ENCODE assay signal across 25 cellular contexts in the genomic region with DNA sequence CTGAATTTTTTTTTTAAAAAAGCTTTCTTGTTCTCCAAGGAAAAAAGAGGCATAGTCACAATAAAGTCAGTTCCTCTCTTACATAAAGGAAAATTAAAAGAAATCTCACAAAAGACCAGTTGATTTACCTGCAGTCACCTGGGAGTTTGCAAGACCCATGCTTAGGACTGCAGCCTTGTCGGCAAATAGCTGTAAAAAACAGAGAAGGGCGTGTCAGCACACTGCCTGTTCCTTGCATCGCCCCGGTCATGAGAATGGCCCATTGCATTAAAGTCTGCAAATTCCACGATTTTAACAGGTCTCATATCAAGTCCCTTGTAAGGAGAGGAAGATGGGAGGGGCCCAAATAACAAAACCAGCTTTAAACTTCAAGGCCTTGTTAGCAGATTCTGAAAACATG. TPM values are rescaled to one million over a fixed set of nuclear protein-coding genes. Genes with fewer than 3 reads are reported as not detected.
DNase-seq lines count a peak whose midpoint lies in the region; ATAC-seq, FAIRE-seq and TF ChIP-seq lines count a peak whose summit lies in the region.
"Had no signal": no experiment of that assay in that cellular context is flagged by ENCODE, and none has a peak within 500 bp of the region (broad histone marks: within the 10 kb centered on the region; RNA-seq: fewer than 3 reads in every experiment).

No MANE protein-coding gene starts in this region.

- no peak overlapping the region for H3K4me2 ChIP-seq in HepG2 (ENCODE audit: low read depth, low read length)

- DNase-seq in HepG2 (ENCODE audit: low spot score) (no peak), right lobe of liver (no peak), lower lobe of right lung (no peak), sciatic nerve (ENCODE audit: low spot score) (peak; percentile 35), RCC 7860 (ENCODE audit: low spot score) (no peak)
- DNase-seq in activated T-helper 1 cell treated with anti-CD3 and anti-CD28 coated beads, Interleukin-12 subunit alpha, Interleukin-12 subunit beta, Interleukin-2, Interleukin-4 antibody, amounts not matched to agents 30 ng/mL and 10 ng/mL and 1 ng/mL, durations not matched to agents 14 hours and 24 hours and 36 hours (ENCODE audit: low spot score): no peak
- DNase-seq in effector memory CD8-positive, alpha-beta T cell: no peak
- DNase-seq: activated CD4-positive, alpha-beta T cell treated with anti-CD3 and anti-CD28 coated beads, Interleukin-2, amount 10 ng/mL, durations not matched to agents 24 days and 14 days; activated gamma-delta T cell; activated naive CD8-positive, alpha-beta T cell treated with anti-CD3 and anti-CD28 coated beads, Interleukin-2, amount 10 ng/mL, durations not matched to agents 7 days and 5 days; activated T-cell treated with anti-CD3 and anti-CD28 coated beads, Interleukin-2, amount 50 U/mL, for 1 hour; CD4-positive, alpha-beta memory T cell; cerebellar nuclear complex; DMS 273 treated with DMSO at 0.1 percent for 48 hours; EL; erythroblast; foreskin keratinocyte; KG1; MG63; NCI-H1436 treated with DMSO at 0.1 percent for 48 hours; NCI-H446 treated with DMSO at 0.1 percent for 48 hours; uterus; WERI-Rb-1 had no signal

- POLR2A ChIA-PET in HepG2 (lab: Yijun Ruan, JAX): no interaction called here

- peaks cover 18% of the 10 kb centered on the region for H3K27me3 Mint-ChIP-seq in activated T-helper 1 cell treated with anti-CD3 and anti-CD28 coated beads, Interleukin-12 subunit alpha, Interleukin-12 subunit beta, Interleukin-2, Interleukin-4 antibody, amounts not matched to agents 30 ng/mL and 10 ng/mL and 1 ng/mL, durations not matched to agents 14 hours and 24 hours and 36 hours (ENCODE audit: insufficient read depth)
- H3K27me3 Mint-ChIP-seq in effector memory CD8-positive, alpha-beta T cell: peaks cover 43 to 69% of the 10 kb centered on the region in 2 donors

- H3K36me3 ChIP-seq in HepG2 (replicated peaks in 1 of 2; ENCODE audit: control insufficient read depth in 1 of 2, insufficient read depth in 2 of 2, low read length in 2 of 2) (peaks cover 74 to 94% of the 10 kb centered on the region in 2 experiments), right lobe of liver (no peaks in the 10 kb centered on the region), lower lobe of right lung (peaks cover 82% of the 10 kb centered on the region)
- H3K36me3 ChIP-seq: uterus, WERI-Rb-1 had no signal

- in situ Hi-C loops in HepG2 (cut with HindIII; ENCODE audit: extremely low pct_ligation_motif_present, low pct_unique_long_range_greater_than_20kb): no loop called here

- H3K27ac ChIP-seq in HepG2 (ENCODE audit: extremely low read length, insufficient read depth, low read length) (no peak overlapping the region), right lobe of liver (no peak overlapping the region), lower lobe of right lung (peak overlapping the region; percentile 5)
- H3K27ac ChIP-seq: WERI-Rb-1 had no signal

- no peaks in the 10 kb centered on the region for H3K9me3 Mint-ChIP-seq in activated T-helper 1 cell treated with anti-CD3 and anti-CD28 coated beads, Interleukin-12 subunit alpha, Interleukin-12 subunit beta, Interleukin-2, Interleukin-4 antibody, amounts not matched to agents 30 ng/mL and 10 ng/mL and 1 ng/mL, durations not matched to agents 14 hours and 24 hours and 36 hours
- H3K9me3 Mint-ChIP-seq in effector memory CD8-positive, alpha-beta T cell: no peaks in the 10 kb centered on the region
- H3K9me3 Mint-ChIP-seq: activated CD4-positive, alpha-beta T cell treated with anti-CD3 and anti-CD28 coated beads, Interleukin-2, amount 10 ng/mL, durations not matched to agents 24 days and 14 days; activated naive CD8-positive, alpha-beta T cell treated with anti-CD3 and anti-CD28 coated beads, Interleukin-2, amount 10 ng/mL, durations not matched to agents 7 days and 5 days had no signal

- no TSS peak for BruUV-seq in HepG2 (replicated peaks; lab: Mats Ljungman, UMichigan)

- no peaks in the 10 kb centered on the region for H3K36me3 Mint-ChIP-seq in activated T-helper 1 cell treated with anti-CD3 and anti-CD28 coated beads, Interleukin-12 subunit alpha, Interleukin-12 subunit beta, Interleukin-2, Interleukin-4 antibody, amounts not matched to agents 30 ng/mL and 10 ng/mL and 1 ng/mL, durations not matched to agents 14 hours and 24 hours and 36 hours (ENCODE audit: low read depth)
- H3K36me3 Mint-ChIP-seq in effector memory CD8-positive, alpha-beta T cell (ENCODE audit: insufficient read depth): peaks cover 2% of the 10 kb centered on the region
- H3K36me3 Mint-ChIP-seq: activated naive CD8-positive, alpha-beta T cell treated with anti-CD3 and anti-CD28 coated beads, Interleukin-2, amount 10 ng/mL, durations not matched to agents 7 days and 5 days; CD4-positive, alpha-beta memory T cell had no signal

- TF ChIP-seq EP300 in HepG2 (IDR thresholded peaks at IDR 0.05; ENCODE audit: low read depth in 2 of 2, low read length in 2 of 2): no peak
- no peak for TF ChIP-seq EP300 in HepG2 (CRISPR knock-in tag; IDR thresholded peaks at IDR 0.05; ENCODE audit: borderline replicate concordance)

- H4K20me1 ChIP-seq in HepG2 (ENCODE audit: insufficient read depth, low read length): peaks cover 23% of the 10 kb centered on the region

- CTCF ChIA-PET in HepG2 (lab: Yijun Ruan, JAX; ENCODE audit: low intra/inter-chr PET ratio, low total read pairs): no interaction called here

- TF ChIP-seq CTCF in HepG2 (CRISPR knock-in tag; IDR thresholded peaks at IDR 0.05): no peak
- TF ChIP-seq CTCF in right lobe of liver (IDR thresholded peaks at IDR 0.05): no peak
- no peak for TF ChIP-seq CTCF in lower lobe of right lung (IDR thresholded peaks at IDR 0.05)

- H3K4me1 Mint-ChIP-seq in activated T-helper 1 cell treated with anti-CD3 and anti-CD28 coated beads, Interleukin-12 subunit alpha, Interleukin-12 subunit beta, Interleukin-2, Interleukin-4 antibody, amounts not matched to agents 30 ng/mL and 10 ng/mL and 1 ng/mL, durations not matched to agents 14 hours and 24 hours and 36 hours (ENCODE audit: low read depth): peaks cover 6% of the 10 kb centered on the region
- H3K4me1 Mint-ChIP-seq in effector memory CD8-positive, alpha-beta T cell (ENCODE audit: low read depth in 2 of 2): no peaks in the 10 kb centered on the region
- H3K4me1 Mint-ChIP-seq: CD4-positive, alpha-beta memory T cell had no signal

- TF ChIP-seq POLR2A in HepG2 (IDR thresholded peaks at IDR 0.05; ENCODE audit: insufficient read depth in 1 of 2, low read depth in 2 of 2, low read length in 2 of 2) (no peak), right lobe of liver (IDR thresholded peaks at IDR 0.05) (no peak)

- H3K4me1 ChIP-seq in HepG2 (ENCODE audit: insufficient read depth, low read length) (peaks cover 66% of the 10 kb centered on the region), right lobe of liver (no peaks in the 10 kb centered on the region), lower lobe of right lung (peaks cover 62% of the 10 kb centered on the region)

- H3K27me3 ChIP-seq in HepG2 (ENCODE audit: control insufficient read depth in 1 of 2, insufficient read depth in 2 of 2, low read length in 2 of 2) (no peaks in the 10 kb centered on the region), right lobe of liver (no peaks in the 10 kb centered on the region), lower lobe of right lung (ENCODE audit: low read depth) (no peaks in the 10 kb centered on the region)
- H3K27me3 ChIP-seq: foreskin keratinocyte, MG63, uterus had no signal

- FAIRE-seq in HepG2 (lab: Jason Lieb, UNC): no peak
- FAIRE-seq in RCC 7860 (lab: Jason Lieb, UNC): no peak
- FAIRE-seq: GM12891 had no signal

- WGBS in HepG2 (ENCODE audit: low lambda C conversion rate): 95% methylated on average over 5 of the region's 5 CpGs
- 75% methylated on average over 5 of the region's 5 CpGs for WGBS in right lobe of liver (ENCODE audit: insufficient coverage, low coverage, low lambda C conversion rate, missing lambda C conversion rate)

- no peak for TF ChIP-seq RAD21 in HepG2 (CRISPR knock-in tag; IDR thresholded peaks at IDR 0.05)

- peaks cover 55% of the 10 kb centered on the region for H3K79me2 ChIP-seq in HepG2 (ENCODE audit: insufficient read depth, low read length)

- intact Hi-C loops in HepG2 (cut with micrococcal nuclease; ENCODE audit: unreplicated experiment): no loop called here
- intact Hi-C loops in right lobe of liver (cut with DNase I): no loop called here
- intact Hi-C loops in lower lobe of right lung (cut with DNase I): no loop called here
- intact Hi-C loops in sciatic nerve (cut with DNase I): no loop called here
- intact Hi-C loops in activated T-helper 1 cell treated with anti-CD3 and anti-CD28 coated beads, Interleukin-12 subunit alpha, Interleukin-12 subunit beta, Interleukin-2, Interleukin-4 antibody, amounts not matched to agents 30 ng/mL and 10 ng/mL and 1 ng/mL, durations not matched to agents 14 hours and 24 hours and 36 hours (cut with micrococcal nuclease): no loop called here

- H3K27ac Mint-ChIP-seq in activated T-helper 1 cell treated with anti-CD3 and anti-CD28 coated beads, Interleukin-12 subunit alpha, Interleukin-12 subunit beta, Interleukin-2, Interleukin-4 antibody, amounts not matched to agents 30 ng/mL and 10 ng/mL and 1 ng/mL, durations not matched to agents 14 hours and 24 hours and 36 hours: no peak overlapping the region
- no peak overlapping the region for H3K27ac Mint-ChIP-seq in effector memory CD8-positive, alpha-beta T cell
- H3K27ac Mint-ChIP-seq: activated CD4-positive, alpha-beta T cell treated with anti-CD3 and anti-CD28 coated beads, Interleukin-2, amount 10 ng/mL, durations not matched to agents 24 days and 14 days; activated naive CD8-positive, alpha-beta T cell treated with anti-CD3 and anti-CD28 coated beads, Interleukin-2, amount 10 ng/mL, durations not matched to agents 7 days and 5 days; CD4-positive, alpha-beta memory T cell had no signal

- H3K4me3 ChIP-seq in HepG2 (replicated peaks in 1 of 3; ENCODE audit: insufficient read depth in 1 of 3, low read depth in 2 of 3, low read length in 3 of 3): no peak overlapping the region
- H3K4me3 ChIP-seq in right lobe of liver: no peak overlapping the region
- H3K4me3 ChIP-seq in lower lobe of right lung: no peak overlapping the region
- H3K4me3 ChIP-seq: MG63, uterus had no signal

- H2AFZ ChIP-seq in HepG2 (ENCODE audit: low read length): no peak overlapping the region

- no peaks in the 10 kb centered on the region for H3K9me3 ChIP-seq in HepG2 (ENCODE audit: low read length)
- no peaks in the 10 kb centered on the region for H3K9me3 ChIP-seq in right lobe of liver
- no peaks in the 10 kb centered on the region for H3K9me3 ChIP-seq in lower lobe of right lung
- H3K9me3 ChIP-seq: MG63, uterus had no signal

- no peak overlapping the region for H3K9ac ChIP-seq in HepG2 (ENCODE audit: insufficient read depth, low read depth, low read length)

- no peak overlapping the region for H3K4me3 Mint-ChIP-seq in activated T-helper 1 cell treated with anti-CD3 and anti-CD28 coated beads, Interleukin-12 subunit alpha, Interleukin-12 subunit beta, Interleukin-2, Interleukin-4 antibody, amounts not matched to agents 30 ng/mL and 10 ng/mL and 1 ng/mL, durations not matched to agents 14 hours and 24 hours and 36 hours
- no peak overlapping the region for H3K4me3 Mint-ChIP-seq in effector memory CD8-positive, alpha-beta T cell
- H3K4me3 Mint-ChIP-seq: activated CD4-positive, alpha-beta T cell treated with anti-CD3 and anti-CD28 coated beads, Interleukin-2, amount 10 ng/mL, durations not matched to agents 24 days and 14 days; activated naive CD8-positive, alpha-beta T cell treated with anti-CD3 and anti-CD28 coated beads, Interleukin-2, amount 10 ng/mL, durations not matched to agents 7 days and 5 days; CD4-positive, alpha-beta memory T cell had no signal

- ATAC-seq in HepG2 (no peak), right lobe of liver (no peak), lower lobe of right lung (no peak), sciatic nerve (no peak), GM19324 (IDR thresholded peaks at IDR 0.05; ENCODE audit: low FRiP score, unreplicated experiment) (no peak)
- ATAC-seq in effector memory CD8-positive, alpha-beta T cell (replicated peaks): no peak
- ATAC-seq: foreskin keratinocyte had no signal

RNA-seq across cellular contexts. Expression of a gene that starts 17.5 kb away (rescaled TPM):
- total RNA-seq in HepG2 (2016; rRNA removed; fragmentation: Illumina TruSeq; extraction: Trizol) (18.1 and 56.3 TPM in 2 replicates), right lobe of liver (1 to 10 TPM; 3.1 to 8.5 (median 6.7) TPM), lower lobe of right lung (60.1 TPM), sciatic nerve (81.6 TPM)
- total RNA-seq in HepG2 (2016; cell fraction: cytosol; rRNA removed; fragmentation: Illumina TruSeq; extraction: Trizol; ENCODE audit: low read depth): 30.6 and 34.3 TPM in 2 replicates
- 15.5 and 55.3 TPM in 2 replicates for total RNA-seq in HepG2 (2016; cell fraction: insoluble cytoplasmic fraction; rRNA removed; fragmentation: Illumina TruSeq; extraction: Trizol)
- total RNA-seq in HepG2 (2016; cell fraction: membrane; rRNA removed; fragmentation: Illumina TruSeq; extraction: Trizol): 13.4 and 15.1 TPM in 2 replicates
- total RNA-seq in HepG2 (2016; cell fraction: nucleus; rRNA removed; fragmentation: Illumina TruSeq; extraction: Trizol): 102 and 121 TPM in 2 replicates
- 43.0 and 47.1 TPM in 2 replicates for polyA plus RNA-seq in HepG2 (2011; rRNA removed)
- 33.0 and 33.7 TPM in 2 replicates for polyA plus RNA-seq in HepG2 (2011; cell fraction: cytosol; rRNA removed)
- polyA plus RNA-seq in HepG2 (2011; cell fraction: nucleus; rRNA removed): 120 and 155 TPM in 2 replicates
- polyA plus RNA-seq in HepG2 (2012): 35.8 and 54.0 TPM in 2 replicates
- polyA plus RNA-seq in HepG2 (2016; cell fraction: cytosol; fragmentation: Illumina TruSeq; extraction: Trizol; ENCODE audit: low read depth): 0.86 and 1.3 TPM in 2 replicates
- polyA plus RNA-seq in HepG2 (2016; cell fraction: insoluble cytoplasmic fraction; fragmentation: Illumina TruSeq; extraction: Trizol; ENCODE audit: low read depth): 9.4 and 10.2 TPM in 2 replicates
- polyA plus RNA-seq in HepG2 (2016; cell fraction: membrane; fragmentation: Illumina TruSeq; extraction: Trizol; ENCODE audit: low read depth): 2.2 and 3.0 TPM in 2 replicates
- polyA plus RNA-seq in HepG2 (2016; cell fraction: nucleus; fragmentation: Illumina TruSeq; extraction: Trizol; ENCODE audit: insufficient read depth, low read depth): 112 and 122 TPM in 2 replicates
- polyA minus RNA-seq in HepG2 (2011; rRNA and poly(A)+ RNA removed; ENCODE audit: low replicate concordance): 8.0 and 192 TPM in 2 replicates
- 103 and 108 TPM in 2 replicates for polyA minus RNA-seq in HepG2 (2011; cell fraction: cytosol; rRNA and poly(A)+ RNA removed)
- 248 and 302 TPM in 2 replicates for polyA minus RNA-seq in HepG2 (2011; cell fraction: nucleus; rRNA and poly(A)+ RNA removed)
- total RNA-seq in activated T-helper 1 cell treated with anti-CD3 and anti-CD28 coated beads, Interleukin-12 subunit alpha, Interleukin-12 subunit beta, Interleukin-2, Interleukin-4 antibody, amounts not matched to agents 30 ng/mL and 10 ng/mL and 1 ng/mL, durations not matched to agents 14 hours and 24 hours and 36 hours: 1.3 and 1.4 TPM in 2 replicates
